ENCODE assay signal across 10 cellular contexts in genomic region chr19:48418317-48419064, GRCh38. TPM values are rescaled to one million over a fixed set of nuclear protein-coding genes. Genes with fewer than 3 reads are reported as not detected.
DNase-seq lines count a peak whose midpoint lies in the region; ATAC-seq, FAIRE-seq and TF ChIP-seq lines count a peak whose summit lies in the region.
"Had no signal": no experiment of that assay in that cellular context is flagged by ENCODE, and none has a peak within 500 bp of the region (broad histone marks: within the 10 kb centered on the region; RNA-seq: fewer than 3 reads in every experiment).

No MANE protein-coding gene starts in this region.

- no peaks in the 10 kb centered on the region for H3K9me3 ChIP-seq in CD8-positive, alpha-beta memory T cell (ENCODE audit: low read length)
- H3K9me3 ChIP-seq in kidney (ENCODE audit: control insufficient read depth in 1 of 2, low read length in 2 of 2), result no peaks in the 10 kb centered on the region
- H3K9me3 ChIP-seq in colonic mucosa, result no peaks in the 10 kb centered on the region

- H3K4me3 ChIP-seq in CD8-positive, alpha-beta memory T cell (ENCODE audit: low read length), result no peak overlapping the region
- H3K4me3 ChIP-seq in kidney (ENCODE audit: low read length in 2 of 2) (no peak overlapping the region), colonic mucosa (no peak overlapping the region)

- H3K9ac ChIP-seq in kidney (ENCODE audit: low read length in 2 of 2) (no peak overlapping the region), colonic mucosa (ENCODE audit: low read depth in 2 of 2, low read length in 2 of 2) (no peak overlapping the region)

- peak overlapping the region in 4 of 8 donors; percentile 80 to 94 (median 88) for H3K27ac Mint-ChIP-seq in CD8-positive, alpha-beta memory T cell
- H3K27ac Mint-ChIP-seq in HFFc6, result no peak overlapping the region; the same call in none of the 2 replicates

- TF ChIP-seq CTCF in HFFc6 (IDR thresholded peaks at IDR 0.05) (no peak; the same call in 1 of the 2 replicates), VCaP (conservative IDR thresholded peaks at IDR 0.05) (no peak), kidney (IDR thresholded peaks at IDR 0.05; ENCODE audit: borderline replicate concordance, extremely low read depth, insufficient read depth) (no peak), colonic mucosa (IDR thresholded peaks at IDR 0.05) (no peak)

- DNase-seq in CD8-positive, alpha-beta memory T cell, result no peak
- peak; percentile 40 for DNase-seq in HFFc6
- DNase-seq in kidney, result peak; percentile 59
- no peak for DNase-seq in colonic mucosa
- DNase-seq in Right ventricle myocardium inferior (ENCODE audit: missing footprints), result no peak
- DNase-seq in amygdala (lab: John Stamatoyannopoulos, UW), result no peak

- H3K36me3 Mint-ChIP-seq in CD8-positive, alpha-beta memory T cell, result no peaks in the 10 kb centered on the region
- no peaks in the 10 kb centered on the region for H3K36me3 Mint-ChIP-seq in HFFc6 (ENCODE audit: low read depth)

- FAIRE-seq in kidney (lab: Jason Lieb, UNC), result no peak

- no peaks in the 10 kb centered on the region for H3K27me3 ChIP-seq in CD8-positive, alpha-beta memory T cell (ENCODE audit: insufficient read depth, low read length, poor library complexity, severe bottlenecking)
- peaks cover 6% of the 10 kb centered on the region for H3K27me3 ChIP-seq in colonic mucosa

- no peak overlapping the region for H3K27ac ChIP-seq in CD8-positive, alpha-beta memory T cell (ENCODE audit: low read depth, low read length)
- H3K27ac ChIP-seq in VCaP (peak overlapping the region; percentile 13; the same call in 1 of the 2 replicates), kidney (ENCODE audit: low read depth in 2 of 2, low read length in 2 of 2) (no peak overlapping the region), colonic mucosa (no peak overlapping the region)

- H3K36me3 ChIP-seq in CD8-positive, alpha-beta memory T cell (ENCODE audit: insufficient read depth, low read length), result no peaks in the 10 kb centered on the region
- H3K36me3 ChIP-seq in kidney (ENCODE audit: control insufficient read depth in 1 of 2, insufficient read depth in 2 of 2, low read length in 2 of 2) (no peaks in the 10 kb centered on the region), colonic mucosa (no peaks in the 10 kb centered on the region)

- peaks cover 3 to 22% of the 10 kb centered on the region in 2 donors for H3K27me3 Mint-ChIP-seq in CD8-positive, alpha-beta memory T cell
- peaks cover 8% of the 10 kb centered on the region for H3K27me3 Mint-ChIP-seq in HFFc6 (ENCODE audit: insufficient read depth)

- intact Hi-C loops in kidney (cut with DNase I) (no loop called here), colonic mucosa (cut with DNase I) (no loop called here), Right ventricle myocardium inferior (cut with DNase I) (no loop called here)

- POLR2A ChIA-PET in CD8-positive, alpha-beta memory T cell (lab: Charles Lee), result no interaction called here

- CTCF ChIA-PET in CD8-positive, alpha-beta memory T cell (lab: Charles Lee), result interaction anchor here (0.9 to 1.1 kb wide), 2 partner anchors 14 to 27 kb away, joined by 3 to 4 read pairs; no protein-coding TSS in a partner anchor

- H3K4me3 Mint-ChIP-seq in CD8-positive, alpha-beta memory T cell, result peak overlapping the region; percentile 55 to 91 (median 87)
- H3K4me3 Mint-ChIP-seq in HFFc6, result no peak overlapping the region
- H3K4me3 Mint-ChIP-seq: neural crest cell had no signal

- ATAC-seq in HG03039 (IDR thresholded peaks at IDR 0.05; ENCODE audit: unreplicated experiment) (no peak), Right ventricle myocardium inferior (no peak)
- ATAC-seq: esophagus mucosa had no signal

- H3K4me1 ChIP-seq in CD8-positive, alpha-beta memory T cell (ENCODE audit: insufficient read depth, low read length), result peaks cover 13% of the 10 kb centered on the region
- peaks cover 0 to 2% of the 10 kb centered on the region in 2 donors for H3K4me1 ChIP-seq in kidney (ENCODE audit: control insufficient read depth in 1 of 2, insufficient read depth in 1 of 2, low read depth in 1 of 2, low read length in 2 of 2)
- H3K4me1 ChIP-seq in colonic mucosa, result no peaks in the 10 kb centered on the region

- peaks cover 16 to 37% (median 19%) of the 10 kb centered on the region in 3 donors for H3K4me1 Mint-ChIP-seq in CD8-positive, alpha-beta memory T cell
- H3K4me1 Mint-ChIP-seq in HFFc6 (ENCODE audit: low read depth), result peaks cover 8% of the 10 kb centered on the region; the same call in 1 of the 2 replicates

- H3K9me3 Mint-ChIP-seq in CD8-positive, alpha-beta memory T cell, result no peaks in the 10 kb centered on the region
- H3K9me3 Mint-ChIP-seq in HFFc6, result no peaks in the 10 kb centered on the region
- H3K9me3 Mint-ChIP-seq: neural crest cell had no signal

RNA-seq across cellular contexts. Expression of gene GRIN2D, which starts 25.0 kb away (rescaled TPM):
- under 1 TPM; 0.13 to 0.26 TPM for total RNA-seq in CD8-positive, alpha-beta memory T cell
- polyA plus RNA-seq in CD8-positive, alpha-beta memory T cell, result 0.05 TPM
- 1 to 10 TPM; 2.8 to 4.4 (median 3.1) TPM for total RNA-seq in HFFc6 (2021; fragmentation: NEBNext Ultra II Directional; extraction: Animal tissue kit (Norgen Biotek cat#: 25700))
- total RNA-seq in kidney, result 0.54 TPM
- polyA plus RNA-seq in kidney (ENCODE audit: insufficient read depth, low read depth, low replicate concordance), result 0.13 TPM
- under 1 TPM; 0.35 to 0.49 TPM for total RNA-seq in colonic mucosa
- total RNA-seq in Right ventricle myocardium inferior, result 0.38 TPM

RNA-seq across cellular contexts. Expression of gene KDELR1, which starts 27.1 kb away (rescaled TPM):
- 10 to 100 TPM; 78.7 to 82.9 TPM for total RNA-seq in CD8-positive, alpha-beta memory T cell
- 32.5 TPM for polyA plus RNA-seq in CD8-positive, alpha-beta memory T cell
- total RNA-seq in HFFc6 (2021; fragmentation: NEBNext Ultra II Directional; extraction: Animal tissue kit (Norgen Biotek cat#: 25700)), result 100 to 1,000 TPM; 354 to 455 (median 395) TPM
- 169 TPM for total RNA-seq in kidney
- 204 TPM for polyA plus RNA-seq in kidney (ENCODE audit: insufficient read depth, low read depth, low replicate concordance)
- 100 to 1,000 TPM; 233 to 249 TPM for total RNA-seq in colonic mucosa
- total RNA-seq in Right ventricle myocardium inferior, result 73.5 TPM

RNA-seq across cellular contexts. Expression of gene GRWD1, which starts 27.3 kb away (rescaled TPM):
- 100 to 1,000 TPM; 105 to 107 TPM for total RNA-seq in CD8-positive, alpha-beta memory T cell
- polyA plus RNA-seq in CD8-positive, alpha-beta memory T cell, result 45.6 TPM
- total RNA-seq in HFFc6 (2021; fragmentation: NEBNext Ultra II Directional; extraction: Animal tissue kit (Norgen Biotek cat#: 25700)), result 10 to 100 TPM; 36.2 to 53.5 (median 41.7) TPM
- 34.0 TPM for total RNA-seq in kidney
- polyA plus RNA-seq in kidney (ENCODE audit: insufficient read depth, low read depth, low replicate concordance), result 19.0 TPM
- 10 to 100 TPM; 17.0 to 45.8 TPM for total RNA-seq in colonic mucosa
- total RNA-seq in Right ventricle myocardium inferior, result 17.7 TPM

RNA-seq across cellular contexts. Expression of gene KCNJ14, which starts 36.9 kb away (rescaled TPM):
- 1 to 10 TPM; 1.8 to 2.0 TPM for total RNA-seq in CD8-positive, alpha-beta memory T cell
- 0.12 TPM for polyA plus RNA-seq in CD8-positive, alpha-beta memory T cell
- total RNA-seq in HFFc6 (2021; fragmentation: NEBNext Ultra II Directional; extraction: Animal tissue kit (Norgen Biotek cat#: 25700)), result under 1 TPM; 0.33 to 0.90 (median 0.51) TPM
- 1.0 TPM for total RNA-seq in kidney
- polyA plus RNA-seq in kidney (ENCODE audit: insufficient read depth, low read depth, low replicate concordance), result 0.28 TPM
- under 1 TPM; 0.35 to 0.99 TPM for total RNA-seq in colonic mucosa
- 0.19 TPM for total RNA-seq in Right ventricle myocardium inferior

RNA-seq across cellular contexts. Expression of gene CYTH2, which starts 50.7 kb away (rescaled TPM):
- 10 to 100 TPM; 30.7 to 33.3 TPM for total RNA-seq in CD8-positive, alpha-beta memory T cell
- 34.8 TPM for polyA plus RNA-seq in CD8-positive, alpha-beta memory T cell
- total RNA-seq in HFFc6 (2021; fragmentation: NEBNext Ultra II Directional; extraction: Animal tissue kit (Norgen Biotek cat#: 25700)), result 10 to 100 TPM; 46.2 to 49.5 (median 47.1) TPM
- total RNA-seq in kidney (96.1 TPM), colonic mucosa (10 to 100 TPM; 55.4 to 70.2 TPM), Right ventricle myocardium inferior (30.7 TPM)
- polyA plus RNA-seq in kidney (ENCODE audit: insufficient read depth, low read depth, low replicate concordance), result 51.0 TPM

Comparison
In these comparisons a context has a peak if more than half of its experiments do, and no peak if none do; other contexts are left out.
1. DNase-seq: peak in HFFc6 (single experiment) and kidney (single experiment); none in CD8-positive, alpha-beta memory T cell (0 of 5), colonic mucosa (single experiment), Right ventricle myocardium inferior (single experiment) and amygdala (0 of 56).